ENCODE assay signal across 8 cellular contexts in genomic region chr17:64262125-64262421, GRCh38. TPM values are rescaled to one million over a fixed set of nuclear protein-coding genes. Genes with fewer than 3 reads are reported as not detected.
DNase-seq lines count a peak whose midpoint lies in the region; ATAC-seq and TF ChIP-seq lines count a peak whose summit lies in the region.

No MANE protein-coding gene starts in this region.

- H3K4me3 ChIP-seq in CD8-positive, alpha-beta memory T cell (ENCODE audit: low read length) = peak overlapping the region; percentile 67
- H3K4me3 ChIP-seq in MG63 = peak overlapping the region; percentile 90

- peaks cover 7 to 11% of the 10 kb centered on the region in 2 donors for H3K27me3 Mint-ChIP-seq in CD8-positive, alpha-beta memory T cell
- H3K27me3 Mint-ChIP-seq in effector memory CD8-positive, alpha-beta T cell = peaks cover under 1 to 3% of the 10 kb centered on the region in 2 donors
- no peaks in the 10 kb centered on the region for H3K27me3 Mint-ChIP-seq in natural killer cell (ENCODE audit: low read depth in 2 of 2)

- H3K36me3 ChIP-seq in CD8-positive, alpha-beta memory T cell (ENCODE audit: insufficient read depth, low read length) = no peaks in the 10 kb centered on the region
- no peaks in the 10 kb centered on the region for H3K36me3 ChIP-seq in MG63

- H3K27ac ChIP-seq in CD8-positive, alpha-beta memory T cell (ENCODE audit: low read depth, low read length) = peak overlapping the region; percentile 68

- peak overlapping the region; percentile 87 to 99 (median 95) for H3K27ac Mint-ChIP-seq in CD8-positive, alpha-beta memory T cell
- H3K27ac Mint-ChIP-seq in effector memory CD8-positive, alpha-beta T cell = peak overlapping the region; percentile 94 to 96
- H3K27ac Mint-ChIP-seq in natural killer cell = peak overlapping the region; percentile 87 to 93

- peaks cover 32% of the 10 kb centered on the region for H3K4me1 ChIP-seq in CD8-positive, alpha-beta memory T cell (ENCODE audit: insufficient read depth, low read length)

- CTCF ChIA-PET in CD8-positive, alpha-beta memory T cell (lab: Charles Lee) = no interaction called here

- H3K4me1 Mint-ChIP-seq in CD8-positive, alpha-beta memory T cell = peaks cover 24 to 44% (median 32%) of the 10 kb centered on the region in 3 donors
- H3K4me1 Mint-ChIP-seq in effector memory CD8-positive, alpha-beta T cell (ENCODE audit: low read depth in 2 of 2) = peaks cover 22 to 28% of the 10 kb centered on the region in 2 donors
- peaks cover 30 to 33% of the 10 kb centered on the region in 2 donors for H3K4me1 Mint-ChIP-seq in natural killer cell

- peaks cover 0 to 8% (median 0%) of the 10 kb centered on the region in 3 donors for H3K36me3 Mint-ChIP-seq in CD8-positive, alpha-beta memory T cell
- H3K36me3 Mint-ChIP-seq in effector memory CD8-positive, alpha-beta T cell (ENCODE audit: insufficient read depth) = peaks cover 13% of the 10 kb centered on the region
- no peaks in the 10 kb centered on the region for H3K36me3 Mint-ChIP-seq in natural killer cell

- TF ChIP-seq CTCF in natural killer cell (IDR thresholded peaks at IDR 0.05) = no peak

- no peak for DNase-seq in CD8-positive, alpha-beta memory T cell
- DNase-seq in MG63 (no peak), natural killer cell (no peak), GOT3 (lab: John Stamatoyannopoulos, UW) (no peak), mesenteric fat pad (ENCODE audit: low spot score) (no peak)
- DNase-seq in effector memory CD8-positive, alpha-beta T cell = no peak

- POLR2A ChIA-PET in CD8-positive, alpha-beta memory T cell (lab: Charles Lee) = interaction anchor here (0.6 to 2.2 kb wide), 4 partner anchors 86 to 710 kb away, joined by 3 to 13 read pairs (median 4); no protein-coding TSS in a partner anchor

- no peaks in the 10 kb centered on the region for H3K9me3 ChIP-seq in CD8-positive, alpha-beta memory T cell (ENCODE audit: low read length)
- H3K9me3 ChIP-seq in MG63 = no peaks in the 10 kb centered on the region

- peak overlapping the region; percentile 90 to 97 (median 95) for H3K4me3 Mint-ChIP-seq in CD8-positive, alpha-beta memory T cell
- peak overlapping the region; percentile 92 to 93 for H3K4me3 Mint-ChIP-seq in effector memory CD8-positive, alpha-beta T cell
- H3K4me3 Mint-ChIP-seq in natural killer cell = peak overlapping the region; percentile 94

- H3K27me3 ChIP-seq in CD8-positive, alpha-beta memory T cell (ENCODE audit: insufficient read depth, low read length, poor library complexity, severe bottlenecking) = no peaks in the 10 kb centered on the region
- H3K27me3 ChIP-seq in MG63 = peaks cover 4% of the 10 kb centered on the region; the same call in 1 of the 2 replicates

- H3K9me3 Mint-ChIP-seq in CD8-positive, alpha-beta memory T cell = no peaks in the 10 kb centered on the region
- H3K9me3 Mint-ChIP-seq in effector memory CD8-positive, alpha-beta T cell = no peaks in the 10 kb centered on the region
- H3K9me3 Mint-ChIP-seq in natural killer cell = no peaks in the 10 kb centered on the region

- intact Hi-C loops in natural killer cell (cut with micrococcal nuclease) = loop anchor here (1.0 to 5.0 kb wide), 2 partner anchors 117 to 235 kb away; no protein-coding TSS in a partner anchor

- no peak for ATAC-seq in effector memory CD8-positive, alpha-beta T cell (replicated peaks)
- ATAC-seq in natural killer cell (no peak), HG02798 (IDR thresholded peaks at IDR 0.05; ENCODE audit: poor library complexity, unreplicated experiment) (no peak), GM21515 (IDR thresholded peaks at IDR 0.05; ENCODE audit: unreplicated experiment) (no peak)

RNA-seq across cellular contexts. Expression of gene TEX2, which starts 1.0 kb away (rescaled TPM):
- 10 to 100 TPM; 21.9 to 22.0 TPM for total RNA-seq in CD8-positive, alpha-beta memory T cell
- 6.5 TPM for polyA plus RNA-seq in CD8-positive, alpha-beta memory T cell
- total RNA-seq in MG63 (2014; rRNA removed; shearing (Covaris generic); ENCODE audit: low replicate concordance) = 9.2 and 17.2 TPM in 2 replicates
- total RNA-seq in natural killer cell (10 to 100 TPM in 2 of 3 donors, 1 to 10 TPM in 1; 8.3 to 16.3 (median 11.3) TPM), mesenteric fat pad (77.0 TPM)
